Comparison of ENCODE assay signal across 8 cellular contexts in the genomic region with DNA sequence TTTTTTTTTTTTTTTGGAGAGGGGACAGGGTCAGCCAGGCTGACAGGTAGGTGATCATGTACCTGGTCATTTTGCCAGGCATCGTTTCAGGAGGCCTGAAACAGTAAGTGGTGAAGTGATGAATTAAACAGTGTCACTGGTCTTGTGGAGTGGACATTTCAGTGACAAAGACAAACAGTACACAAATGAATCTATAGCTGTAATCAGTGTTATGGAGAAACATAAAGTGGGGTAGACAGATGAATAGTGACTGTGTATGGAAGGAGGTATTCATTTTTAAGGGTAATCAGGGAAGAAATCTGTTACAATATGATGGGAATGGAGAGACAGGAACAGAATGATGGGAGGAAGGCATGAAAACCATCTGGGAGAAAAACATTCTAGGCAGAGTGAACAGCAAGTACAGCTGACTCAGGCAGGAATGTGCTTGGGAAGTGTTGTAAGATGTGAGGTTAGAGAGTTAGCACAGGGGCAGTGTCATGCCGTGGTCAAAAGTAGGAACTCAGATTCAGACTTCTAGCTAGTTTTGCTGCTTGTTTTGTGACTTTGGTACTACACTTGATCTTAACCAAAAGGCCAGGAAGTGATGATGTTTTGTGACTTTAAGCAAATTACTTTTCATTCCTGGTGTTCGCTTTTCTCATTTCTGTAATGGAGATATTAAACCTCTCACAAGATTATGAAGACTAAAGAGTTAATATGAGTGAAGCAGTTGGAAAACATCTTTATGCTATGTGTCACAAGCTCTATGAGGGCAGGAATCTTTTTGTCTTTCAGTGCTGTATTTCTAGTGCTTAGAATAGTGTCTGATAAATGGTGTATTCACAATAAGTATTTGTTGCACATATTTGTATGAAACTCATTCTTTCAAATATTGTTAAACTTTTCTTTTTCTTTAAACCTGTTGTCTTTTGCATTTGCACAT. TPM values are rescaled to one million over a fixed set of nuclear protein-coding genes. Genes with fewer than 3 reads are reported as not detected.
DNase-seq lines count a peak whose midpoint lies in the region; ATAC-seq, FAIRE-seq and TF ChIP-seq lines count a peak whose summit lies in the region.

No MANE protein-coding gene starts in this region.

- in situ Hi-C loops in HepG2 (cut with HindIII; ENCODE audit: extremely low pct_ligation_motif_present, low pct_unique_long_range_greater_than_20kb), result no loop called here

- H3K79me2 ChIP-seq in astrocyte (ENCODE audit: insufficient read depth, low read length) (peaks cover 97% of the 10 kb centered on the region), HepG2 (ENCODE audit: insufficient read depth, low read length) (peaks cover 98% of the 10 kb centered on the region)

- DNase-seq in BJ (ENCODE audit: low read depth), result peak; percentile 67
- peak; percentile 97 for DNase-seq in astrocyte (ENCODE audit: low read depth)
- peak; percentile 23 for DNase-seq in HepG2 (ENCODE audit: low spot score)
- no peak for DNase-seq in NCI-H2107 treated with DMSO at 0.1 percent for 48 hours (lab: John Stamatoyannopoulos, UW; ENCODE audit: unreplicated experiment)
- DNase-seq in globus pallidus (ENCODE audit: low spot score), result no peak
- no peak for DNase-seq in activated effector memory CD4-positive, alpha-beta T cell treated with anti-CD3 and anti-CD28 coated beads, Interleukin-2, amount 50 U/mL, for 16 hours
- DNase-seq in GM19238 (ENCODE audit: insufficient read length, low spot score), result no peak

- H2AFZ ChIP-seq in astrocyte (ENCODE audit: low read depth, low read length) (no peak overlapping the region), HepG2 (ENCODE audit: low read length) (no peak overlapping the region)

- no TSS peak for BruUV-seq in HepG2 (replicated peaks; lab: Mats Ljungman, UMichigan)

- peak overlapping the region; percentile 87 for H3K27ac ChIP-seq in astrocyte (ENCODE audit: low read depth, low read length)
- H3K27ac ChIP-seq in HepG2 (ENCODE audit: extremely low read length, insufficient read depth, low read length), result no peak overlapping the region

- FAIRE-seq in astrocyte (lab: Jason Lieb, UNC), result peak; percentile 94
- no peak for FAIRE-seq in HepG2 (lab: Jason Lieb, UNC)

- ATAC-seq in HG03095 (IDR thresholded peaks at IDR 0.05; ENCODE audit: unreplicated experiment), result peak; percentile 40
- ATAC-seq in HepG2, result peak; percentile 73

- H3K36me3 Mint-ChIP-seq in astrocyte (ENCODE audit: low read depth, unreplicated experiment), result peaks cover 2% of the 10 kb centered on the region

- H3K9ac ChIP-seq in astrocyte (ENCODE audit: low read length), result peak overlapping the region; percentile 42
- H3K9ac ChIP-seq in HepG2 (ENCODE audit: insufficient read depth, low read depth, low read length), result no peak overlapping the region

- peak overlapping the region; percentile 72 for H3K4me2 ChIP-seq in astrocyte (ENCODE audit: low read length)
- no peak overlapping the region for H3K4me2 ChIP-seq in HepG2 (ENCODE audit: low read depth, low read length)

- no peak overlapping the region for H3K4me3 ChIP-seq in BJ (ENCODE audit: low read depth, low read length)
- no peak overlapping the region for H3K4me3 ChIP-seq in astrocyte (ENCODE audit: insufficient read depth, low read depth, low read length)
- no peak overlapping the region for H3K4me3 ChIP-seq in HepG2 (replicated peaks in 1 of 3; ENCODE audit: insufficient read depth in 1 of 3, low read depth in 2 of 3, low read length in 3 of 3)

- no peak for TF ChIP-seq RAD21 in HepG2 (CRISPR knock-in tag; IDR thresholded peaks at IDR 0.05)

- TF ChIP-seq EP300 in HepG2 (IDR thresholded peaks at IDR 0.05; ENCODE audit: low read depth in 2 of 2, low read length in 2 of 2) (no peak), HepG2 (CRISPR knock-in tag; IDR thresholded peaks at IDR 0.05; ENCODE audit: borderline replicate concordance) (no peak)

- 98% methylated on average over 3 of the region's 3 CpGs for WGBS in HepG2 (ENCODE audit: low lambda C conversion rate)

- TF ChIP-seq CTCF in BJ (IDR thresholded peaks at IDR 0.05; ENCODE audit: insufficient read depth, low read depth, low read length) (no peak), astrocyte (IDR thresholded peaks at IDR 0.05; ENCODE audit: insufficient read depth, low read depth, low read length) (no peak), HepG2 (CRISPR knock-in tag; IDR thresholded peaks at IDR 0.05) (no peak)

- H3K36me3 ChIP-seq in BJ (ENCODE audit: control insufficient read depth, insufficient read depth, low read length) (0 out of 2 replicates have a peak, but pooled peaks cover 1% of the 10 kb centered on the region), astrocyte (ENCODE audit: insufficient read depth, low read length) (peaks cover 6% of the 10 kb centered on the region), HepG2 (replicated peaks in 1 of 2; ENCODE audit: control insufficient read depth in 1 of 2, insufficient read depth in 2 of 2, low read length in 2 of 2) (peaks cover 1 to 18% of the 10 kb centered on the region in 2 experiments; a peak in 4 of 5 replicates)

- peak overlapping the region; percentile 36 for H3K27ac Mint-ChIP-seq in astrocyte (ENCODE audit: unreplicated experiment)

- no peaks in the 10 kb centered on the region for H3K9me3 ChIP-seq in astrocyte (ENCODE audit: insufficient read depth, low read depth, low read length)
- no peaks in the 10 kb centered on the region for H3K9me3 ChIP-seq in HepG2 (ENCODE audit: low read length)

- H3K4me1 ChIP-seq in astrocyte (ENCODE audit: insufficient read depth, low read length) (peaks cover 39% of the 10 kb centered on the region), HepG2 (ENCODE audit: insufficient read depth, low read length) (peaks cover 3% of the 10 kb centered on the region)

- H3K4me3 Mint-ChIP-seq in astrocyte (ENCODE audit: unreplicated experiment), result peak overlapping the region; percentile 15

- POLR2A ChIA-PET in BJ (lab: Charles Lee), result interaction anchor here (0.6 kb wide), 1 partner anchor 101 kb away, joined by 11 read pairs; no protein-coding TSS in a partner anchor
- POLR2A ChIA-PET in HepG2 (lab: Yijun Ruan, JAX), result no interaction called here

- intact Hi-C loops in HepG2 (cut with micrococcal nuclease; ENCODE audit: unreplicated experiment), result no loop called here

- H4K20me1 ChIP-seq in astrocyte (ENCODE audit: insufficient read depth, low read length), result peaks cover 67% of the 10 kb centered on the region
- peaks cover 5% of the 10 kb centered on the region; the same call in 1 of the 2 replicates for H4K20me1 ChIP-seq in HepG2 (ENCODE audit: insufficient read depth, low read length)

- H3K27me3 Mint-ChIP-seq in astrocyte (ENCODE audit: low read depth, unreplicated experiment), result no peaks in the 10 kb centered on the region

- H3K4me1 Mint-ChIP-seq in astrocyte (ENCODE audit: low read depth, unreplicated experiment), result peaks cover 60% of the 10 kb centered on the region

- H3K9me3 Mint-ChIP-seq in astrocyte (ENCODE audit: unreplicated experiment), result no peaks in the 10 kb centered on the region

- CTCF ChIA-PET in BJ (lab: Yijun Ruan, JAX) (interaction anchor here (0.8 kb wide), 1 partner anchor 32 kb away, joined by 3 read pairs; no protein-coding TSS in a partner anchor), HepG2 (lab: Yijun Ruan, JAX; ENCODE audit: low intra/inter-chr PET ratio, low total read pairs) (no interaction called here)

- no peak for TF ChIP-seq POLR2A in HepG2 (IDR thresholded peaks at IDR 0.05; ENCODE audit: insufficient read depth in 1 of 2, low read depth in 2 of 2, low read length in 2 of 2)

- H3K27me3 ChIP-seq in BJ (ENCODE audit: control insufficient read depth, insufficient read depth, low read length), result no peaks in the 10 kb centered on the region
- H3K27me3 ChIP-seq in astrocyte (ENCODE audit: insufficient read depth, low read length), result no peaks in the 10 kb centered on the region
- H3K27me3 ChIP-seq in HepG2 (ENCODE audit: control insufficient read depth in 1 of 2, insufficient read depth in 2 of 2, low read length in 2 of 2), result no peaks in the 10 kb centered on the region

TF ChIP-seq in HepG2, 621 proteins besides CTCF, POLR2A, EP300 and RAD21 (continues in another document):
- TF ChIP-seq ZNF138 (CRISPR knock-in tag; IDR thresholded peaks at IDR 0.05; ENCODE audit: low read depth) (no peak), ZNF292 (CRISPR knock-in tag; IDR thresholded peaks at IDR 0.05; ENCODE audit: borderline replicate concordance, low read depth) (no peak), RBM22 (optimal IDR thresholded peaks at IDR 0.05; ENCODE audit: low read length) (peak; percentile 54), ISX (CRISPR knock-in tag; conservative IDR thresholded peaks at IDR 0.05) (no peak)

RNA-seq across cellular contexts. Expression of a gene that starts 43.4 kb away (rescaled TPM):
- polyA plus RNA-seq in BJ (2011; rRNA removed) (114 and 143 TPM in 2 replicates), HepG2 (2011; rRNA removed) (117 and 137 TPM in 2 replicates)
- polyA minus RNA-seq in BJ (2011; rRNA and poly(A)+ RNA removed), result 158 and 228 TPM in 2 replicates
- total RNA-seq in astrocyte (202 and 204 TPM in 2 replicates), HepG2 (2016; rRNA removed; fragmentation: Illumina TruSeq; extraction: Trizol) (136 and 167 TPM in 2 replicates)
- 33.5 and 40.4 TPM in 2 replicates for total RNA-seq in HepG2 (2016; cell fraction: cytosol; rRNA removed; fragmentation: Illumina TruSeq; extraction: Trizol; ENCODE audit: low read depth)
- 141 and 159 TPM in 2 replicates for total RNA-seq in HepG2 (2016; cell fraction: insoluble cytoplasmic fraction; rRNA removed; fragmentation: Illumina TruSeq; extraction: Trizol)
- total RNA-seq in HepG2 (2016; cell fraction: membrane; rRNA removed; fragmentation: Illumina TruSeq; extraction: Trizol), result 82.9 and 85.6 TPM in 2 replicates
- 114 and 126 TPM in 2 replicates for total RNA-seq in HepG2 (2016; cell fraction: nucleus; rRNA removed; fragmentation: Illumina TruSeq; extraction: Trizol)
- 108 and 115 TPM in 2 replicates for polyA plus RNA-seq in HepG2 (2011; cell fraction: cytosol; rRNA removed)
- polyA plus RNA-seq in HepG2 (2011; cell fraction: nucleus; rRNA removed), result 73.5 and 79.1 TPM in 2 replicates
- 77.5 and 90.6 TPM in 2 replicates for polyA plus RNA-seq in HepG2 (2012)
- polyA plus RNA-seq in HepG2 (2016; cell fraction: cytosol; fragmentation: Illumina TruSeq; extraction: Trizol; ENCODE audit: low read depth), result 5.6 and 6.8 TPM in 2 replicates
- 101 and 120 TPM in 2 replicates for polyA plus RNA-seq in HepG2 (2016; cell fraction: insoluble cytoplasmic fraction; fragmentation: Illumina TruSeq; extraction: Trizol; ENCODE audit: low read depth)
- polyA plus RNA-seq in HepG2 (2016; cell fraction: membrane; fragmentation: Illumina TruSeq; extraction: Trizol; ENCODE audit: low read depth), result 23.6 and 26.7 TPM in 2 replicates
- 50.1 and 57.9 TPM in 2 replicates for polyA plus RNA-seq in HepG2 (2016; cell fraction: nucleus; fragmentation: Illumina TruSeq; extraction: Trizol; ENCODE audit: insufficient read depth, low read depth)
- 195 and 554 TPM in 2 replicates for polyA minus RNA-seq in HepG2 (2011; rRNA and poly(A)+ RNA removed; ENCODE audit: low replicate concordance)
- 175 and 185 TPM in 2 replicates for polyA minus RNA-seq in HepG2 (2011; cell fraction: cytosol; rRNA and poly(A)+ RNA removed)
- 261 and 310 TPM in 2 replicates for polyA minus RNA-seq in HepG2 (2011; cell fraction: nucleus; rRNA and poly(A)+ RNA removed)

Comparison
In these comparisons a context has a peak if more than half of its experiments do, and no peak if none do; other contexts are left out.
1. DNase-seq: peak in BJ (single experiment), astrocyte (single experiment) and HepG2 (single experiment); none in NCI-H2107 treated with DMSO at 0.1 percent for 48 hours (single experiment), globus pallidus (single experiment), activated effector memory CD4-positive, alpha-beta T cell treated with anti-CD3 and anti-CD28 coated beads, Interleukin-2, amount 50 U/mL, for 16 hours (single experiment) and GM19238 (single experiment).